Comparison of ENCODE assay signal across 13 cellular contexts in the genomic region with DNA sequence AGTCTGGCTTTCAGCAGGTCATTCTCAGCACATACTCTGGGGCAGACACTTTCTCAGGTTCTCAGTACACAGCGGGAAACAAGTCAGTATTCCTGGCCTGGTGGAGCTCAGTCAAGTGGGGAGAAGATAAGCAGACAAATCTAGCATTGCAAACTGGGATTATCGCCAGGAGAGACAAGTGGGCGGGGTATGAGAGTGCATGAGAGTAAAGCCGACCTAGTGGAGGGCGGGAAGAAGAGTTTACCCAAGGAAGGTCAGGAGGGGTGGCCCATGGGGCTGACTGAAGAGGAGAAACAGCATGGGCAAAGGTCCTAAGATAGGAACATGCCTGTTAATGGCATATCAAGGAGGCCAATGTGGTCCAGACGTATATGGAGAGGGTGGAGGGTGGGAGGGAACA. TPM values are rescaled to one million over a fixed set of nuclear protein-coding genes. Genes with fewer than 3 reads are reported as not detected.
DNase-seq lines count a peak whose midpoint lies in the region; ATAC-seq, FAIRE-seq and TF ChIP-seq lines count a peak whose summit lies in the region.
"Had no signal": no experiment of that assay in that cellular context is flagged by ENCODE, and none has a peak within 500 bp of the region (broad histone marks: within the 10 kb centered on the region; RNA-seq: fewer than 3 reads in every experiment).

No MANE protein-coding gene starts in this region.

- FAIRE-seq in K562 (lab: Jason Lieb, UNC), result peak; percentile 89
- no peak for FAIRE-seq in urothelium cell line (lab: Jason Lieb, UNC)

- TF ChIP-seq EP300 in K562 (IDR thresholded peaks at IDR 0.05; ENCODE audit: low read length), result peak; percentile 8; the same call in 1 of the 2 replicates
- no peak for TF ChIP-seq EP300 in gastroesophageal sphincter (IDR thresholded peaks at IDR 0.05)

- POLR2A ChIA-PET in HCT116 (lab: Charles Lee), result interaction anchor here (2.2 kb wide), 1 partner anchor 12 kb away, joined by 7 read pairs; a partner anchor contains a TSS
- POLR2A ChIA-PET in K562 (lab: Yijun Ruan, JAX), result interaction anchor here (0.6 to 1.5 kb wide), 3 partner anchors 8 to 93 kb away, joined by 3 to 5 read pairs (median 3); a partner anchor contains a TSS

- H3K9me1 ChIP-seq in K562 (ENCODE audit: control insufficient read depth, insufficient read depth, low read length), result no peaks in the 10 kb centered on the region

- H3K79me1 ChIP-seq in mesendoderm (ENCODE audit: low read length), result no peaks in the 10 kb centered on the region

- RAD21 ChIA-PET in HCT116 (lab: Charles Lee; ENCODE audit: low non-redundant PET in 1 of 2, low total read pairs in 2 of 2, uncharacterized antibody in 2 of 2, unreplicated experiment in 2 of 2), result no interaction called here

- H3K4me1 ChIP-seq in HCT116 (ENCODE audit: control insufficient read depth in 1 of 2, insufficient read depth in 2 of 2, low read length in 2 of 2), result peaks cover 0 to 18% of the 10 kb centered on the region in 2 experiments; a peak in 2 of 4 replicates
- peaks cover 0 to 10% of the 10 kb centered on the region in 2 experiments; a peak in 2 of 5 replicates for H3K4me1 ChIP-seq in K562 (replicated peaks in 1 of 2; ENCODE audit: control insufficient read depth in 2 of 2, insufficient read depth in 2 of 2, low read length in 2 of 2)
- H3K4me1 ChIP-seq in mesendoderm (ENCODE audit: control insufficient read depth, low read depth, low read length), result peaks cover 2% of the 10 kb centered on the region
- H3K4me1 ChIP-seq in gastroesophageal sphincter, result no peaks in the 10 kb centered on the region

- H2BK15ac ChIP-seq in mesendoderm (replicated peaks; ENCODE audit: low read depth), result no peak overlapping the region

- intact Hi-C loops in HCT116 (cut with micrococcal nuclease) (no loop called here), K562 (cut with micrococcal nuclease) (no loop called here)

- H3K18ac ChIP-seq in mesendoderm (ENCODE audit: low read length), result no peak overlapping the region

- no peaks in the 10 kb centered on the region for H4K20me1 ChIP-seq in HCT116 (ENCODE audit: insufficient read depth)
- no peaks in the 10 kb centered on the region for H4K20me1 ChIP-seq in K562 (replicated peaks; ENCODE audit: control insufficient read depth, insufficient read depth, low read length)

- peak; percentile 27; the same call in 1 of the 2 replicates for ATAC-seq in HCT116
- ATAC-seq in K562, result peak; percentile 83
- no peak for ATAC-seq in GM18498 (IDR thresholded peaks at IDR 0.05; ENCODE audit: unreplicated experiment)
- no peak for ATAC-seq in gastroesophageal sphincter

- no peak overlapping the region for H2AK5ac ChIP-seq in mesendoderm (ENCODE audit: low read length)

- H3K9me3 ChIP-seq in HCT116 (ENCODE audit: control insufficient read depth in 1 of 2, insufficient read depth in 1 of 2, low read depth in 1 of 2, low read length in 2 of 2) (no peaks in the 10 kb centered on the region), K562 (replicated peaks; ENCODE audit: control insufficient read depth, insufficient read depth, low read depth, low read length) (no peaks in the 10 kb centered on the region), gastroesophageal sphincter (no peaks in the 10 kb centered on the region)
- H3K9me3 ChIP-seq: thoracic aorta had no signal

- H2AFZ ChIP-seq in HCT116 (ENCODE audit: low read depth, low read length, poor library complexity, severe bottlenecking) (no peak overlapping the region), K562 (ENCODE audit: low read depth, low read length) (no peak overlapping the region)

- H2BK5ac ChIP-seq in mesendoderm (ENCODE audit: low read length), result no peak overlapping the region

- TF ChIP-seq RAD21 in HCT116 (IDR thresholded peaks at IDR 0.05; ENCODE audit: low read depth) (no peak), K562 (CRISPR knock-in tag; conservative IDR thresholded peaks at IDR 0.05 in 1 of 2, IDR thresholded peaks at IDR 0.05 in 1 of 2) (no peak)

- H3K9ac ChIP-seq in HCT116 (ENCODE audit: low read length) (no peak overlapping the region), K562 (ENCODE audit: insufficient read depth in 1 of 2, low read depth in 2 of 2, low read length in 2 of 2) (no peak overlapping the region), mesendoderm (ENCODE audit: low read length) (no peak overlapping the region)

- H4K8ac ChIP-seq in mesendoderm (ENCODE audit: low read depth, low read length), result no peak overlapping the region

- H3K27me3 ChIP-seq in HCT116 (ENCODE audit: insufficient read depth, low read length) (no peaks in the 10 kb centered on the region), K562 (ENCODE audit: control insufficient read depth in 2 of 2, insufficient read depth in 2 of 2, low read length in 2 of 2) (no peaks in the 10 kb centered on the region), mesendoderm (ENCODE audit: insufficient read depth, low read length, poor library complexity) (no peaks in the 10 kb centered on the region), gastroesophageal sphincter (peaks cover 72% of the 10 kb centered on the region)

- CTCF ChIA-PET in HCT116 (lab: Charles Lee), result no interaction called here
- CTCF ChIA-PET in K562 (lab: Yijun Ruan, JAX; ENCODE audit: low intra/inter-chr PET ratio), result no interaction called here

- H3K4me3 ChIP-seq in HCT116 (replicated peaks in 1 of 2; ENCODE audit: low read depth in 1 of 2, low read length in 2 of 2) (no peak overlapping the region), K562 (no peak overlapping the region), mesendoderm (ENCODE audit: low read length) (no peak overlapping the region), gastroesophageal sphincter (no peak overlapping the region)
- H3K4me3 ChIP-seq: thoracic aorta had no signal

- H3K9me2 ChIP-seq in HCT116 (ENCODE audit: insufficient read depth), result no peaks in the 10 kb centered on the region

- H3K4me2 ChIP-seq in HCT116 (ENCODE audit: low read length) (peak overlapping the region; percentile 11; the same call in 1 of the 2 replicates), K562 (ENCODE audit: insufficient read depth, low read length) (peak overlapping the region; percentile 34; the same call in 1 of the 2 replicates), mesendoderm (ENCODE audit: low read length) (no peak overlapping the region)

- H4K5ac ChIP-seq in mesendoderm (ENCODE audit: low read length), result no peak overlapping the region

- no peak for TF ChIP-seq CTCF in HCT116 (IDR thresholded peaks at IDR 0.05 in 2 of 3, conservative IDR thresholded peaks at IDR 0.05 in 1 of 3; ENCODE audit: borderline replicate concordance in 1 of 3, insufficient read depth in 1 of 3, low read depth in 2 of 3, low read length in 2 of 3)
- no peak; a peak in 1 of 6 replicates for TF ChIP-seq CTCF in K562 (IDR thresholded peaks at IDR 0.05 in 2 of 3, conservative IDR thresholded peaks at IDR 0.05 in 1 of 3; ENCODE audit: insufficient read depth in 2 of 3, low read depth in 1 of 3, low read length in 3 of 3)
- no peak for TF ChIP-seq CTCF in gastroesophageal sphincter (IDR thresholded peaks at IDR 0.05)

- H3K56ac ChIP-seq in mesendoderm (ENCODE audit: low read length), result peak overlapping the region; percentile 34

- DNase-seq in HCT116 (ENCODE audit: low read depth, low spot score), result no peak
- DNase-seq in NCI-H2029 (lab: John Stamatoyannopoulos, UW), result peak; percentile 84
- DNase-seq in K562 (ENCODE audit: extremely low read depth in 1 of 4, low spot score in 3 of 4), result peak; percentile 40 to 75 (median 44)
- DNase-seq in mesendoderm, result peak; percentile 87
- no peak for DNase-seq in cerebellar nuclear complex (lab: John Stamatoyannopoulos, UW)
- DNase-seq in urothelium cell line (ENCODE audit: low spot score), result no peak
- DNase-seq: activated naive CD4-positive, alpha-beta T cell treated with Interleukin-2 at 50 U/mL for 16 hours; CD8-positive, alpha-beta memory T cell; head of caudate nucleus had no signal

- no peak overlapping the region for H3K4ac ChIP-seq in mesendoderm (ENCODE audit: low read depth, low read length)

- TF ChIP-seq POLR2A in HCT116 (IDR thresholded peaks at IDR 0.05; ENCODE audit: borderline replicate concordance, extremely low read depth, insufficient read depth, insufficient read length), result no peak
- no peak for TF ChIP-seq POLR2A in K562 (conservative IDR thresholded peaks at IDR 0.05)
- no peak for TF ChIP-seq POLR2A in gastroesophageal sphincter (IDR thresholded peaks at IDR 0.05)

- WGBS in K562 (ENCODE audit: insufficient coverage, low coverage, missing lambda C conversion rate), result 0% methylated on average over 6 of the region's 6 CpGs
- no CpG with 5 or more reads among the region's 6 CpGs for WGBS in mesendoderm (ENCODE audit: extremely low coverage, insufficient coverage, low lambda C conversion rate)
- 20 to 31% methylated on average over 1 to 6 of the region's 6 CpGs for WGBS in gastroesophageal sphincter (ENCODE audit: low coverage in 1 of 2), 2 donors

- in situ Hi-C loops in K562 (cut with MboI), result loop anchor here (5.0 kb wide), 1 partner anchor 91 kb away; no protein-coding TSS in a partner anchor

- H2BK120ac ChIP-seq in mesendoderm (ENCODE audit: low read depth, low read length), result no peak overlapping the region

- BruUV-seq in HCT116 (replicated peaks; lab: Mats Ljungman, UMichigan), result no TSS peak
- no TSS peak for BruUV-seq in K562 (replicated peaks; lab: Mats Ljungman, UMichigan)

- no peaks in the 10 kb centered on the region for H3K79me2 ChIP-seq in HCT116 (ENCODE audit: insufficient read depth, low read length)
- no peaks in the 10 kb centered on the region for H3K79me2 ChIP-seq in K562 (ENCODE audit: control insufficient read depth, insufficient read depth, low read length)
- H3K79me2 ChIP-seq in mesendoderm (ENCODE audit: control insufficient read depth, insufficient read depth, low read length), result no peaks in the 10 kb centered on the region

- H3K27ac ChIP-seq in HCT116 (ENCODE audit: low read depth, low read length) (no peak overlapping the region), K562 (ENCODE audit: extremely low read depth, low read depth, low read length) (no peak overlapping the region), mesendoderm (ENCODE audit: low read depth, low read length) (no peak overlapping the region), gastroesophageal sphincter (no peak overlapping the region)
- H3K27ac ChIP-seq: thoracic aorta had no signal

- H3K36me3 ChIP-seq in HCT116 (ENCODE audit: control insufficient read depth in 1 of 2, insufficient read depth in 2 of 2, low read length in 2 of 2), result no peaks in the 10 kb centered on the region
- no peaks in the 10 kb centered on the region for H3K36me3 ChIP-seq in K562 (ENCODE audit: control insufficient read depth, insufficient read depth, low read length)
- no peaks in the 10 kb centered on the region for H3K36me3 ChIP-seq in mesendoderm (ENCODE audit: control insufficient read depth, insufficient read depth, low read length)
- no peaks in the 10 kb centered on the region for H3K36me3 ChIP-seq in gastroesophageal sphincter
- H3K36me3 ChIP-seq: thoracic aorta had no signal

- no peak overlapping the region for H3K23ac ChIP-seq in mesendoderm (ENCODE audit: low read length)

RNA-seq across cellular contexts. Expression of a gene that starts 12.3 kb away (rescaled TPM):
- total RNA-seq in HCT116 (2021; ENCODE audit: unreplicated experiment) (284 TPM), K562 (2014; rRNA removed) (81.4 and 88.5 TPM in 2 replicates), K562 (2014; rRNA removed; fragmentation: Illumina TruSeq; extraction: Trizol) (149 and 152 TPM in 2 replicates), K562 (2015; rRNA removed; fragmentation: Illumina TruSeq; extraction: Trizol) (141 and 156 TPM in 2 replicates), K562 (2021) (144 and 150 TPM in 2 replicates), gastroesophageal sphincter (100 to 1,000 TPM in 2 of 4 donors, 10 to 100 TPM in 2; 69.1 to 109 (median 92.2) TPM)
- 172 and 182 TPM in 2 replicates for polyA plus RNA-seq in HCT116 (2012)
- total RNA-seq in K562 (2011; cell fraction: chromatin; rRNA removed; ENCODE audit: low replicate concordance), result 123 and 330 TPM in 2 replicates
- 74.4 and 84.6 TPM in 2 replicates for total RNA-seq in K562 (2011; cell fraction: nucleolus; rRNA removed)
- total RNA-seq in K562 (2011; cell fraction: nucleoplasm; rRNA removed), result 187 and 322 TPM in 2 replicates
- polyA plus RNA-seq in K562 (2011; rRNA removed) (103 and 145 TPM in 2 replicates), K562 (2014; fragmentation: Illumina TruSeq; extraction: Trizol) (188 and 251 TPM in 2 replicates), K562 (2014; fragmentation: Nextera tagmentation; extraction: Ambion mirVana) (100 to 1,000 TPM in 1 of 2 experiments, 10 to 100 TPM in 1; 71.0 to 101 TPM), K562 (2014; rRNA removed) (77.0 and 98.4 TPM in 2 replicates)
- 87.8 and 148 TPM in 2 replicates for polyA plus RNA-seq in K562 (2011; cell fraction: cytosol; rRNA removed)
- polyA plus RNA-seq in K562 (2011; cell fraction: nucleus; rRNA removed), result 75.9 and 131 TPM in 2 replicates
- 89.9 and 106 TPM in 2 replicates for polyA plus RNA-seq in K562 (2012)
- 231 and 302 TPM in 2 replicates for polyA minus RNA-seq in K562 (2011; rRNA and poly(A)+ RNA removed)
- polyA minus RNA-seq in K562 (2011; cell fraction: cytosol; rRNA and poly(A)+ RNA removed), result 105 and 130 TPM in 2 replicates
- polyA minus RNA-seq in K562 (2011; cell fraction: nucleus; rRNA and poly(A)+ RNA removed), result 58.4 and 139 TPM in 2 replicates
- polyA plus RNA-seq in mesendoderm (2013, experiment 1 of 2), result 180 TPM
- polyA plus RNA-seq in mesendoderm (2013, experiment 2 of 2), result 182 TPM

RNA-seq across cellular contexts. Expression of a gene that starts 54.2 kb away (rescaled TPM):
- total RNA-seq in HCT116 (2021; ENCODE audit: unreplicated experiment) (not detected), K562 (2014; rRNA removed) (2.3 and 4.4 TPM in 2 replicates), K562 (2014; rRNA removed; fragmentation: Illumina TruSeq; extraction: Trizol) (0.96 and 1.2 TPM in 2 replicates), K562 (2015; rRNA removed; fragmentation: Illumina TruSeq; extraction: Trizol) (1.2 and 2.0 TPM in 2 replicates), K562 (2021) (3.8 and 5.0 TPM in 2 replicates), gastroesophageal sphincter (1 to 10 TPM in 3 of 4 donors, not detected in 1; 3.0 to 6.6 (median 4.5) TPM)
- not detected in 2 replicates for polyA plus RNA-seq in HCT116 (2012)
- 0.79 and 1.6 TPM in 2 replicates for total RNA-seq in K562 (2011; cell fraction: chromatin; rRNA removed; ENCODE audit: low replicate concordance)
- total RNA-seq in K562 (2011; cell fraction: nucleolus; rRNA removed), result 1.6 and 2.0 TPM in 2 replicates
- 1.6 and 1.8 TPM in 2 replicates for total RNA-seq in K562 (2011; cell fraction: nucleoplasm; rRNA removed)
- polyA plus RNA-seq in K562 (2011; rRNA removed) (0.93 and 1.7 TPM in 2 replicates), K562 (2014; fragmentation: Illumina TruSeq; extraction: Trizol) (0.62 and 0.98 TPM in 2 replicates), K562 (2014; fragmentation: Nextera tagmentation; extraction: Ambion mirVana) (under 1 TPM; 0.04 to 0.13 TPM), K562 (2014; rRNA removed) (4.2 and 4.5 TPM in 2 replicates)
- polyA plus RNA-seq in K562 (2011; cell fraction: cytosol; rRNA removed), result 1.8 and 4.0 TPM in 2 replicates
- polyA plus RNA-seq in K562 (2011; cell fraction: nucleus; rRNA removed), result 2.4 and 2.7 TPM in 2 replicates
- polyA plus RNA-seq in K562 (2012), result 2.4 and 2.8 TPM in 2 replicates
- 0.28 and 0.33 TPM in 2 replicates for polyA minus RNA-seq in K562 (2011; rRNA and poly(A)+ RNA removed)
- 0.57 and 2.8 TPM in 2 replicates for polyA minus RNA-seq in K562 (2011; cell fraction: cytosol; rRNA and poly(A)+ RNA removed)
- polyA minus RNA-seq in K562 (2011; cell fraction: nucleus; rRNA and poly(A)+ RNA removed), result 1.1 and 1.2 TPM in 2 replicates
- polyA plus RNA-seq in mesendoderm (2013, experiment 1 of 2), result 2.2 TPM
- polyA plus RNA-seq in mesendoderm (2013, experiment 2 of 2), result 2.3 TPM
- total RNA-seq: CD8-positive, alpha-beta memory T cell; T-helper 2 cell treated with Interferon-gamma antibody and Interleukin-4, amounts not matched to agents 100 ng/mL and 5 ng/mL, for 36 hours; thoracic aorta had no signal
- polyA plus RNA-seq: CD8-positive, alpha-beta memory T cell had no signal

Comparison
In these comparisons a context has a peak if more than half of its experiments do, and no peak if none do; other contexts are left out.
1. ATAC-seq: peak in HCT116 (single experiment) and K562 (single experiment); none in GM18498 (single experiment) and gastroesophageal sphincter (single experiment).
2. DNase-seq: peak in NCI-H2029 (single experiment), K562 (4 of 4) and mesendoderm (single experiment); none in HCT116 (single experiment), cerebellar nuclear complex (0 of 2) and urothelium cell line (single experiment).